Comparison of ENCODE assay signal across 1 cellular context in the genomic region with DNA sequence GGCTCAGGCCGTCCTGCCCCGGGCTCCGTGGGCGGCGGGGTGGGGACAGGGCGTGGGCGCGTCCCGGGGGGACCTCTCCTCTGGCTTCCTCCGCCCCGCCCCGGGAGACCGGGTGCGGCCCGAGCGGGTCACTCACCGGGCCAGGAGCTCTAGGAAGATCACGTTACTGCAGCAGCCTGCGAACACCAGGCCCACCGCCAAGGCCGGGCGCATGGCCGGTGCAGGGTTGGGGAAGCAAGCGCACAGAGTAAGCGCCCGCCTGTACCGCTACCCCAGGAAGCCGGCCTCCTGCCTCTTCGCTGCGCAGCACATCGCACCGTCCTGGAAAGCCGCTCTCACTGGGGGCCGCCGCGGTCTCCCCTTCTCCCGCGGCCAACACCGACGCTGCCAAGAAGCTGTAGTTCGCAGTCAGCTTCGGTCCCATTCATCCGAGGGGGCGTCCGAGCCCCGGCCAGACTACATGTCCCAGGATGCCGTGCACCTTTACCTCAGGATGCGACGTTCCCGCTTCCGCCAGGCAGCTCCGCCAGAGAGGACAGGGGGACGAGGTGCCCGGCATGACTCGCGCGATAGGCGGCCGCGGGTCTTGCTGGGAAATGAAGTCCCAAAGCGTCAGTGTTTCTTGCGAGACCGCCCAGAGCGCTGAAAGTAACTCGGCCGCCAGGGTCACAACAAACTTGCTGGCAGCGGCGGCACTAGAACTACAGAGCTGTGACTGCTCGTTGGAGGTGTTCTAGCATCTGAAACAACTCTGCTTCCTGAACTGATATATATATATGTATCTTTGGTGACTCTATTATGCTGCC.
TF ChIP-seq lines count a peak whose summit lies in the region.

A gene with protein sequence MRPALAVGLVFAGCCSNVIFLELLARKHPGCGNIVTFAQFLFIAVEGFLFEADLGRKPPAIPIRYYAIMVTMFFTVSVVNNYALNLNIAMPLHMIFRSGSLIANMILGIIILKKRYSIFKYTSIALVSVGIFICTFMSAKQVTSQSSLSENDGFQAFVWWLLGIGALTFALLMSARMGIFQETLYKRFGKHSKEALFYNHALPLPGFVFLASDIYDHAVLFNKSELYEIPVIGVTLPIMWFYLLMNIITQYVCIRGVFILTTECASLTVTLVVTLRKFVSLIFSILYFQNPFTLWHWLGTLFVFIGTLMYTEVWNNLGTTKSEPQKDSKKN (minus strand): TSS at position 392 of the 806 bp plus-strand sequence. CDS start 179 bp downstream, at position 213.

TF ChIP-seq in HepG2, 621 proteins besides CTCF, POLR2A, EP300 and RAD21 (continued from another document and continues in another):
- no peak for TF ChIP-seq ZNF264 (CRISPR knock-in tag; IDR thresholded peaks at IDR 0.05)
- no peak for TF ChIP-seq ZBTB1 (CRISPR knock-in tag; IDR thresholded peaks at IDR 0.05; ENCODE audit: borderline replicate concordance)
- no peak for TF ChIP-seq ZIK1 (CRISPR knock-in tag; IDR thresholded peaks at IDR 0.05; ENCODE audit: borderline replicate concordance, low read depth)
- TF ChIP-seq ZNF121 (CRISPR knock-in tag; IDR thresholded peaks at IDR 0.05) = peak; percentile 14; the same call in 1 of the 2 replicates
- TF ChIP-seq SETDB1 (CRISPR knock-in tag; IDR thresholded peaks at IDR 0.05; ENCODE audit: borderline replicate concordance) = no peak
- peak; percentile 32; the same call in 1 of the 2 replicates for TF ChIP-seq ZNF136 (CRISPR knock-in tag; IDR thresholded peaks at IDR 0.05; ENCODE audit: low read depth)
- no peak for TF ChIP-seq ZNF251 (CRISPR knock-in tag; IDR thresholded peaks at IDR 0.05)
- no peak for TF ChIP-seq KDM1A (CRISPR knock-in tag; IDR thresholded peaks at IDR 0.05)
- no peak; the same call in 1 of the 2 replicates for TF ChIP-seq ZKSCAN8 (CRISPR knock-in tag; IDR thresholded peaks at IDR 0.05; ENCODE audit: borderline replicate concordance)
- no peak for TF ChIP-seq ZNF331 (CRISPR knock-in tag; IDR thresholded peaks at IDR 0.05)
- peak; percentile 72; the same call in 1 of the 2 replicates for TF ChIP-seq NAIF1 (CRISPR knock-in tag; IDR thresholded peaks at IDR 0.05; ENCODE audit: borderline replicate concordance)
- TF ChIP-seq YY1 (IDR thresholded peaks at IDR 0.05; ENCODE audit: insufficient read depth, insufficient replicate concordance, low read depth, low read length) = peak; percentile 80
- peak; percentile 54 for TF ChIP-seq HDAC1 (CRISPR knock-in tag; IDR thresholded peaks at IDR 0.05)
- TF ChIP-seq, protein P1, sequence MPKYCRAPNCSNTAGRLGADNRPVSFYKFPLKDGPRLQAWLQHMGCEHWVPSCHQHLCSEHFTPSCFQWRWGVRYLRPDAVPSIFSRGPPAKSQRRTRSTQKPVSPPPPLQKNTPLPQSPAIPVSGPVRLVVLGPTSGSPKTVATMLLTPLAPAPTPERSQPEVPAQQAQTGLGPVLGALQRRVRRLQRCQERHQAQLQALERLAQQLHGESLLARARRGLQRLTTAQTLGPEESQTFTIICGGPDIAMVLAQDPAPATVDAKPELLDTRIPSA (CRISPR knock-in tag; IDR thresholded peaks at IDR 0.05; ENCODE audit: borderline replicate concordance) = no peak
- TF ChIP-seq, protein P2, sequence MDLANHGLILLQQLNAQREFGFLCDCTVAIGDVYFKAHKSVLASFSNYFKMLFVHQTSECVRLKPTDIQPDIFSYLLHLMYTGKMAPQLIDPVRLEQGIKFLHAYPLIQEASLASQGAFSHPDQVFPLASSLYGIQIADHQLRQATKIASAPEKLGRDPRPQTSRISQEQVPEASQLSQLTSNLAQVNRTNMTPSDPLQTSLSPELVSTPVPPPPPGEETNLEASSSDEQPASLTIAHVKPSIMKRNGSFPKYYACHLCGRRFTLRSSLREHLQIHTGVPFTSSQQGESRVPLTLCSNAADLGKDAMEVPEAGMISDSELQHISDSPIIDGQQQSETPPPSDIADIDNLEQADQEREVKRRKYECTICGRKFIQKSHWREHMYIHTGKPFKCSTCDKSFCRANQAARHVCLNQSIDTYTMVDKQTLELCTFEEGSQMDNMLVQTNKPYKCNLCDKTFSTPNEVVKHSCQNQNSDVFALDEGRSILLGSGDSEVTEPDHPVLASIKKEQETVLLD (CRISPR knock-in tag; IDR thresholded peaks at IDR 0.05; ENCODE audit: low read depth) = no peak
- TF ChIP-seq ZNF12 (CRISPR knock-in tag; IDR thresholded peaks at IDR 0.05) = no peak
- TF ChIP-seq PCBP2 (optimal IDR thresholded peaks at IDR 0.05; ENCODE audit: low read depth, low read length, poor library complexity, severe bottlenecking) = no peak
- TF ChIP-seq, protein P3, sequence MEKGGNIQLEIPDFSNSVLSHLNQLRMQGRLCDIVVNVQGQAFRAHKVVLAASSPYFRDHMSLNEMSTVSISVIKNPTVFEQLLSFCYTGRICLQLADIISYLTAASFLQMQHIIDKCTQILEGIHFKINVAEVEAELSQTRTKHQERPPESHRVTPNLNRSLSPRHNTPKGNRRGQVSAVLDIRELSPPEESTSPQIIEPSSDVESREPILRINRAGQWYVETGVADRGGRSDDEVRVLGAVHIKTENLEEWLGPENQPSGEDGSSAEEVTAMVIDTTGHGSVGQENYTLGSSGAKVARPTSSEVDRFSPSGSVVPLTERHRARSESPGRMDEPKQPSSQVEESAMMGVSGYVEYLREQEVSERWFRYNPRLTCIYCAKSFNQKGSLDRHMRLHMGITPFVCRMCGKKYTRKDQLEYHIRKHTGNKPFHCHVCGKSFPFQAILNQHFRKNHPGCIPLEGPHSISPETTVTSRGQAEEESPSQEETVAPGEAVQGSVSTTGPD (CRISPR knock-in tag; IDR thresholded peaks at IDR 0.05) = no peak
- no peak for TF ChIP-seq ZFP41 (CRISPR knock-in tag; IDR thresholded peaks at IDR 0.05; ENCODE audit: borderline replicate concordance)
- no peak for TF ChIP-seq ZNF749 (CRISPR knock-in tag; IDR thresholded peaks at IDR 0.05; ENCODE audit: borderline replicate concordance)
- no peak for TF ChIP-seq ZNF709 (CRISPR knock-in tag; IDR thresholded peaks at IDR 0.05)
- TF ChIP-seq, protein P4, sequence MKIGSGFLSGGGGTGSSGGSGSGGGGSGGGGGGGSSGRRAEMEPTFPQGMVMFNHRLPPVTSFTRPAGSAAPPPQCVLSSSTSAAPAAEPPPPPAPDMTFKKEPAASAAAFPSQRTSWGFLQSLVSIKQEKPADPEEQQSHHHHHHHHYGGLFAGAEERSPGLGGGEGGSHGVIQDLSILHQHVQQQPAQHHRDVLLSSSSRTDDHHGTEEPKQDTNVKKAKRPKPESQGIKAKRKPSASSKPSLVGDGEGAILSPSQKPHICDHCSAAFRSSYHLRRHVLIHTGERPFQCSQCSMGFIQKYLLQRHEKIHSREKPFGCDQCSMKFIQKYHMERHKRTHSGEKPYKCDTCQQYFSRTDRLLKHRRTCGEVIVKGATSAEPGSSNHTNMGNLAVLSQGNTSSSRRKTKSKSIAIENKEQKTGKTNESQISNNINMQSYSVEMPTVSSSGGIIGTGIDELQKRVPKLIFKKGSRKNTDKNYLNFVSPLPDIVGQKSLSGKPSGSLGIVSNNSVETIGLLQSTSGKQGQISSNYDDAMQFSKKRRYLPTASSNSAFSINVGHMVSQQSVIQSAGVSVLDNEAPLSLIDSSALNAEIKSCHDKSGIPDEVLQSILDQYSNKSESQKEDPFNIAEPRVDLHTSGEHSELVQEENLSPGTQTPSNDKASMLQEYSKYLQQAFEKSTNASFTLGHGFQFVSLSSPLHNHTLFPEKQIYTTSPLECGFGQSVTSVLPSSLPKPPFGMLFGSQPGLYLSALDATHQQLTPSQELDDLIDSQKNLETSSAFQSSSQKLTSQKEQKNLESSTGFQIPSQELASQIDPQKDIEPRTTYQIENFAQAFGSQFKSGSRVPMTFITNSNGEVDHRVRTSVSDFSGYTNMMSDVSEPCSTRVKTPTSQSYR (CRISPR knock-in tag; IDR thresholded peaks at IDR 0.05; ENCODE audit: borderline replicate concordance) = no peak
- TF ChIP-seq RFXAP (CRISPR knock-in tag; IDR thresholded peaks at IDR 0.05; ENCODE audit: borderline replicate concordance) = no peak; the same call in 1 of the 2 replicates
- TF ChIP-seq GABPB1 (CRISPR knock-in tag; IDR thresholded peaks at IDR 0.05) = peak; percentile 99
- peak; percentile 89; the same call in 1 of the 2 replicates for TF ChIP-seq ZNF274 (CRISPR knock-in tag; IDR thresholded peaks at IDR 0.05)
- TF ChIP-seq ZNF260 (CRISPR knock-in tag; IDR thresholded peaks at IDR 0.05; ENCODE audit: borderline replicate concordance, low read depth) = no peak
- 0 out of 2 replicates have a peak, but pooled peaks have one; percentile 38 for TF ChIP-seq MEIS1 (CRISPR knock-in tag; IDR thresholded peaks at IDR 0.05; ENCODE audit: borderline replicate concordance)
- no peak for TF ChIP-seq SOX13 (IDR thresholded peaks at IDR 0.05)
- peak in 1 of 2 experiments; percentile 55; a peak in 2 of 4 replicates for TF ChIP-seq SOX13 (CRISPR knock-in tag; conservative IDR thresholded peaks at IDR 0.05 in 1 of 2, IDR thresholded peaks at IDR 0.05 in 1 of 2)
- TF ChIP-seq SRSF1 (optimal IDR thresholded peaks at IDR 0.05; ENCODE audit: low read depth, low read length) = no peak
- TF ChIP-seq MAFF (IDR thresholded peaks at IDR 0.05; ENCODE audit: low read depth, low read length) = peak; percentile 1; the same call in 1 of the 2 replicates
- TF ChIP-seq, protein P5, sequence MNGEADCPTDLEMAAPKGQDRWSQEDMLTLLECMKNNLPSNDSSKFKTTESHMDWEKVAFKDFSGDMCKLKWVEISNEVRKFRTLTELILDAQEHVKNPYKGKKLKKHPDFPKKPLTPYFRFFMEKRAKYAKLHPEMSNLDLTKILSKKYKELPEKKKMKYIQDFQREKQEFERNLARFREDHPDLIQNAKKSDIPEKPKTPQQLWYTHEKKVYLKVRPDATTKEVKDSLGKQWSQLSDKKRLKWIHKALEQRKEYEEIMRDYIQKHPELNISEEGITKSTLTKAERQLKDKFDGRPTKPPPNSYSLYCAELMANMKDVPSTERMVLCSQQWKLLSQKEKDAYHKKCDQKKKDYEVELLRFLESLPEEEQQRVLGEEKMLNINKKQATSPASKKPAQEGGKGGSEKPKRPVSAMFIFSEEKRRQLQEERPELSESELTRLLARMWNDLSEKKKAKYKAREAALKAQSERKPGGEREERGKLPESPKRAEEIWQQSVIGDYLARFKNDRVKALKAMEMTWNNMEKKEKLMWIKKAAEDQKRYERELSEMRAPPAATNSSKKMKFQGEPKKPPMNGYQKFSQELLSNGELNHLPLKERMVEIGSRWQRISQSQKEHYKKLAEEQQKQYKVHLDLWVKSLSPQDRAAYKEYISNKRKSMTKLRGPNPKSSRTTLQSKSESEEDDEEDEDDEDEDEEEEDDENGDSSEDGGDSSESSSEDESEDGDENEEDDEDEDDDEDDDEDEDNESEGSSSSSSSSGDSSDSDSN (CRISPR knock-in tag; IDR thresholded peaks at IDR 0.05) = peak; percentile 89
- TF ChIP-seq POLR2AphosphoS2 (IDR thresholded peaks at IDR 0.05; ENCODE audit: low read depth, low read length) = no peak
- TF ChIP-seq, protein P6, sequence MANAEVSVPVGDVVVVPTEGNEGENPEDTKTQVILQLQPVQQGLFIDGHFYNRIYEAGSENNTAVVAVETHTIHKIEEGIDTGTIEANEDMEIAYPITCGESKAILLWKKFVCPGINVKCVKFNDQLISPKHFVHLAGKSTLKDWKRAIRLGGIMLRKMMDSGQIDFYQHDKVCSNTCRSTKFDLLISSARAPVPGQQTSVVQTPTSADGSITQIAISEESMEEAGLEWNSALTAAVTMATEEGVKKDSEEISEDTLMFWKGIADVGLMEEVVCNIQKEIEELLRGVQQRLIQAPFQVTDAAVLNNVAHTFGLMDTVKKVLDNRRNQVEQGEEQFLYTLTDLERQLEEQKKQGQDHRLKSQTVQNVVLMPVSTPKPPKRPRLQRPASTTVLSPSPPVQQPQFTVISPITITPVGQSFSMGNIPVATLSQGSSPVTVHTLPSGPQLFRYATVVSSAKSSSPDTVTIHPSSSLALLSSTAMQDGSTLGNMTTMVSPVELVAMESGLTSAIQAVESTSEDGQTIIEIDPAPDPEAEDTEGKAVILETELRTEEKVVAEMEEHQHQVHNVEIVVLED (CRISPR knock-in tag; IDR thresholded peaks at IDR 0.05; ENCODE audit: borderline replicate concordance) = peak; percentile 96
- peak; percentile 68; the same call in 1 of the 2 replicates for TF ChIP-seq FOXA3 (CRISPR knock-in tag; IDR thresholded peaks at IDR 0.05)
- TF ChIP-seq, protein P7, sequence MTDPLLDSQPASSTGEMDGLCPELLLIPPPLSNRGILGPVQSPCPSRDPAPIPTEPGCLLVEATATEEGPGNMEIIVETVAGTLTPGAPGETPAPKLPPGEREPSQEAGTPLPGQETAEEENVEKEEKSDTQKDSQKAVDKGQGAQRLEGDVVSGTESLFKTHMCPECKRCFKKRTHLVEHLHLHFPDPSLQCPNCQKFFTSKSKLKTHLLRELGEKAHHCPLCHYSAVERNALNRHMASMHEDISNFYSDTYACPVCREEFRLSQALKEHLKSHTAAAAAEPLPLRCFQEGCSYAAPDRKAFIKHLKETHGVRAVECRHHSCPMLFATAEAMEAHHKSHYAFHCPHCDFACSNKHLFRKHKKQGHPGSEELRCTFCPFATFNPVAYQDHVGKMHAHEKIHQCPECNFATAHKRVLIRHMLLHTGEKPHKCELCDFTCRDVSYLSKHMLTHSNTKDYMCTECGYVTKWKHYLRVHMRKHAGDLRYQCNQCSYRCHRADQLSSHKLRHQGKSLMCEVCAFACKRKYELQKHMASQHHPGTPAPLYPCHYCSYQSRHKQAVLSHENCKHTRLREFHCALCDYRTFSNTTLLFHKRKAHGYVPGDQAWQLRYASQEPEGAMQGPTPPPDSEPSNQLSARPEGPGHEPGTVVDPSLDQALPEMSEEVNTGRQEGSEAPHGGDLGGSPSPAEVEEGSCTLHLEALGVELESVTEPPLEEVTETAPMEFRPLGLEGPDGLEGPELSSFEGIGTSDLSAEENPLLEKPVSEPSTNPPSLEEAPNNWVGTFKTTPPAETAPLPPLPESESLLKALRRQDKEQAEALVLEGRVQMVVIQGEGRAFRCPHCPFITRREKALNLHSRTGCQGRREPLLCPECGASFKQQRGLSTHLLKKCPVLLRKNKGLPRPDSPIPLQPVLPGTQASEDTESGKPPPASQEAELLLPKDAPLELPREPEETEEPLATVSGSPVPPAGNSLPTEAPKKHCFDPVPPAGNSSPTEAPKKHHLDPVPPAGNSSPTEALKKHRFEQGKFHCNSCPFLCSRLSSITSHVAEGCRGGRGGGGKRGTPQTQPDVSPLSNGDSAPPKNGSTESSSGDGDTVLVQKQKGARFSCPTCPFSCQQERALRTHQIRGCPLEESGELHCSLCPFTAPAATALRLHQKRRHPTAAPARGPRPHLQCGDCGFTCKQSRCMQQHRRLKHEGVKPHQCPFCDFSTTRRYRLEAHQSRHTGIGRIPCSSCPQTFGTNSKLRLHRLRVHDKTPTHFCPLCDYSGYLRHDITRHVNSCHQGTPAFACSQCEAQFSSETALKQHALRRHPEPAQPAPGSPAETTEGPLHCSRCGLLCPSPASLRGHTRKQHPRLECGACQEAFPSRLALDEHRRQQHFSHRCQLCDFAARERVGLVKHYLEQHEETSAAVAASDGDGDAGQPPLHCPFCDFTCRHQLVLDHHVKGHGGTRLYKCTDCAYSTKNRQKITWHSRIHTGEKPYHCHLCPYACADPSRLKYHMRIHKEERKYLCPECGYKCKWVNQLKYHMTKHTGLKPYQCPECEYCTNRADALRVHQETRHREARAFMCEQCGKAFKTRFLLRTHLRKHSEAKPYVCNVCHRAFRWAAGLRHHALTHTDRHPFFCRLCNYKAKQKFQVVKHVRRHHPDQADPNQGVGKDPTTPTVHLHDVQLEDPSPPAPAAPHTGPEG (CRISPR knock-in tag; IDR thresholded peaks at IDR 0.05) = peak; percentile 84
- TF ChIP-seq RBAK (CRISPR knock-in tag; IDR thresholded peaks at IDR 0.05) = no peak
- TF ChIP-seq NONO (IDR thresholded peaks at IDR 0.05) = no peak
- peak; percentile 76 for TF ChIP-seq NONO (CRISPR knock-in tag; conservative IDR thresholded peaks at IDR 0.05)
- no peak for TF ChIP-seq SRF (IDR thresholded peaks at IDR 0.05; ENCODE audit: low read depth, low read length)
- TF ChIP-seq ZNF329 (CRISPR knock-in tag; IDR thresholded peaks at IDR 0.05; ENCODE audit: low read depth) = no peak
- no peak for TF ChIP-seq KAT2B (IDR thresholded peaks at IDR 0.05; ENCODE audit: borderline replicate concordance, low read depth, low read length)
- TF ChIP-seq AHR (CRISPR knock-in tag; IDR thresholded peaks at IDR 0.05) = 0 out of 2 replicates have a peak, but pooled peaks have one; percentile 31
- peak; percentile 89 for TF ChIP-seq GATAD1 (CRISPR knock-in tag; IDR thresholded peaks at IDR 0.05)
